ENCODE assay signal across 8 cellular contexts in genomic region chr3:69252631-69253030, GRCh38.
"Had no signal": no experiment of that assay in that cellular context is flagged by ENCODE, and none has a peak within 500 bp of the region (broad histone marks: within the 10 kb centered on the region; RNA-seq: fewer than 3 reads in every experiment).

No MANE protein-coding gene starts in this region.

- H3K4me3 ChIP-seq: thoracic aorta, vagina had no signal

- H3K4me3 Mint-ChIP-seq: activated CD4-positive, alpha-beta memory T cell treated with anti-CD3 and anti-CD28 coated beads, Interleukin-2, amount 10 ng/mL, durations not matched to agents 7 days and 5 days; stimulated activated naive CD8-positive, alpha-beta T cell treated with anti-CD3 and anti-CD28 coated beads, Interleukin-15, amount 100 ng/mL, for 72 hours had no signal

- H3K9me3 ChIP-seq: thoracic aorta, vagina had no signal

- H3K36me3 ChIP-seq: thoracic aorta, vagina had no signal

- H3K27ac ChIP-seq: thoracic aorta, vagina had no signal

- H3K27me3 ChIP-seq: vagina had no signal

- H3K9me3 Mint-ChIP-seq: activated CD4-positive, alpha-beta memory T cell treated with anti-CD3 and anti-CD28 coated beads, Interleukin-2, amount 10 ng/mL, durations not matched to agents 7 days and 5 days; stimulated activated naive CD8-positive, alpha-beta T cell treated with anti-CD3 and anti-CD28 coated beads, Interleukin-15, amount 100 ng/mL, for 72 hours had no signal

- DNase-seq: activated CD4-positive, alpha-beta memory T cell treated with anti-CD3 and anti-CD28 coated beads, Interleukin-2, amount 10 ng/mL, durations not matched to agents 7 days and 5 days; aorta; retina; stimulated activated CD4-positive, alpha-beta T cell treated with anti-CD3 and anti-CD28 coated beads, Interleukin-15, amount 100 ng/mL, for 24 hours; stimulated activated CD4-positive, alpha-beta T cell treated with anti-CD3 and anti-CD28 coated beads, Interleukin-4, amount 100 ng/mL, for 24 hours; stimulated activated naive CD8-positive, alpha-beta T cell treated with anti-CD3 and anti-CD28 coated beads, Interleukin-15, amount 100 ng/mL, for 72 hours had no signal

- H3K27ac Mint-ChIP-seq: activated CD4-positive, alpha-beta memory T cell treated with anti-CD3 and anti-CD28 coated beads, Interleukin-2, amount 10 ng/mL, durations not matched to agents 7 days and 5 days; stimulated activated naive CD8-positive, alpha-beta T cell treated with anti-CD3 and anti-CD28 coated beads, Interleukin-15, amount 100 ng/mL, for 72 hours had no signal

- H3K4me1 ChIP-seq: vagina had no signal
